1 cellular context compared by ENCODE assay signal in the genomic region with DNA sequence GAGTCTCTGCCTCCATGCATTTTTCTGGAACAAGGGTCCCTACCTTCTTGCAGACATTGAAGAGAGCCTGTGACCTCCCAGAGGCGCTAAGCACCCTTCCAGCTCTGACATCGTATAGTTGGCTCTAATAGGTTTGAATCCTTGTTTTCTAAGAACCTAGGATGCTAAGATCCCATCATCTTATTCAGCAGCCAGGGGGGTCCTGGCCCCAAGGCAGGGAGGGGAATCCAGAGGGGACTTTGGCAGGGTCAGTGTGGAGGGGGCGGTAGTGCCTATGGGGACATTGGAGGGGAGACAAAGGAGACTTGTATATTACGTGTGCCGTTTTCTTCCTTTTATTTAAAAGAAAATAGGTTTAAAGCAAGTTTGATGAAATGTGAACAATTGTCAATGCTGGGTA.
TF ChIP-seq lines count a peak whose summit lies in the region.

No MANE protein-coding gene starts in this region.

TF ChIP-seq in GM23338, 12 proteins besides CTCF, POLR2A, EP300 and RAD21 (continued from another document):
- TF ChIP-seq, protein P1, sequence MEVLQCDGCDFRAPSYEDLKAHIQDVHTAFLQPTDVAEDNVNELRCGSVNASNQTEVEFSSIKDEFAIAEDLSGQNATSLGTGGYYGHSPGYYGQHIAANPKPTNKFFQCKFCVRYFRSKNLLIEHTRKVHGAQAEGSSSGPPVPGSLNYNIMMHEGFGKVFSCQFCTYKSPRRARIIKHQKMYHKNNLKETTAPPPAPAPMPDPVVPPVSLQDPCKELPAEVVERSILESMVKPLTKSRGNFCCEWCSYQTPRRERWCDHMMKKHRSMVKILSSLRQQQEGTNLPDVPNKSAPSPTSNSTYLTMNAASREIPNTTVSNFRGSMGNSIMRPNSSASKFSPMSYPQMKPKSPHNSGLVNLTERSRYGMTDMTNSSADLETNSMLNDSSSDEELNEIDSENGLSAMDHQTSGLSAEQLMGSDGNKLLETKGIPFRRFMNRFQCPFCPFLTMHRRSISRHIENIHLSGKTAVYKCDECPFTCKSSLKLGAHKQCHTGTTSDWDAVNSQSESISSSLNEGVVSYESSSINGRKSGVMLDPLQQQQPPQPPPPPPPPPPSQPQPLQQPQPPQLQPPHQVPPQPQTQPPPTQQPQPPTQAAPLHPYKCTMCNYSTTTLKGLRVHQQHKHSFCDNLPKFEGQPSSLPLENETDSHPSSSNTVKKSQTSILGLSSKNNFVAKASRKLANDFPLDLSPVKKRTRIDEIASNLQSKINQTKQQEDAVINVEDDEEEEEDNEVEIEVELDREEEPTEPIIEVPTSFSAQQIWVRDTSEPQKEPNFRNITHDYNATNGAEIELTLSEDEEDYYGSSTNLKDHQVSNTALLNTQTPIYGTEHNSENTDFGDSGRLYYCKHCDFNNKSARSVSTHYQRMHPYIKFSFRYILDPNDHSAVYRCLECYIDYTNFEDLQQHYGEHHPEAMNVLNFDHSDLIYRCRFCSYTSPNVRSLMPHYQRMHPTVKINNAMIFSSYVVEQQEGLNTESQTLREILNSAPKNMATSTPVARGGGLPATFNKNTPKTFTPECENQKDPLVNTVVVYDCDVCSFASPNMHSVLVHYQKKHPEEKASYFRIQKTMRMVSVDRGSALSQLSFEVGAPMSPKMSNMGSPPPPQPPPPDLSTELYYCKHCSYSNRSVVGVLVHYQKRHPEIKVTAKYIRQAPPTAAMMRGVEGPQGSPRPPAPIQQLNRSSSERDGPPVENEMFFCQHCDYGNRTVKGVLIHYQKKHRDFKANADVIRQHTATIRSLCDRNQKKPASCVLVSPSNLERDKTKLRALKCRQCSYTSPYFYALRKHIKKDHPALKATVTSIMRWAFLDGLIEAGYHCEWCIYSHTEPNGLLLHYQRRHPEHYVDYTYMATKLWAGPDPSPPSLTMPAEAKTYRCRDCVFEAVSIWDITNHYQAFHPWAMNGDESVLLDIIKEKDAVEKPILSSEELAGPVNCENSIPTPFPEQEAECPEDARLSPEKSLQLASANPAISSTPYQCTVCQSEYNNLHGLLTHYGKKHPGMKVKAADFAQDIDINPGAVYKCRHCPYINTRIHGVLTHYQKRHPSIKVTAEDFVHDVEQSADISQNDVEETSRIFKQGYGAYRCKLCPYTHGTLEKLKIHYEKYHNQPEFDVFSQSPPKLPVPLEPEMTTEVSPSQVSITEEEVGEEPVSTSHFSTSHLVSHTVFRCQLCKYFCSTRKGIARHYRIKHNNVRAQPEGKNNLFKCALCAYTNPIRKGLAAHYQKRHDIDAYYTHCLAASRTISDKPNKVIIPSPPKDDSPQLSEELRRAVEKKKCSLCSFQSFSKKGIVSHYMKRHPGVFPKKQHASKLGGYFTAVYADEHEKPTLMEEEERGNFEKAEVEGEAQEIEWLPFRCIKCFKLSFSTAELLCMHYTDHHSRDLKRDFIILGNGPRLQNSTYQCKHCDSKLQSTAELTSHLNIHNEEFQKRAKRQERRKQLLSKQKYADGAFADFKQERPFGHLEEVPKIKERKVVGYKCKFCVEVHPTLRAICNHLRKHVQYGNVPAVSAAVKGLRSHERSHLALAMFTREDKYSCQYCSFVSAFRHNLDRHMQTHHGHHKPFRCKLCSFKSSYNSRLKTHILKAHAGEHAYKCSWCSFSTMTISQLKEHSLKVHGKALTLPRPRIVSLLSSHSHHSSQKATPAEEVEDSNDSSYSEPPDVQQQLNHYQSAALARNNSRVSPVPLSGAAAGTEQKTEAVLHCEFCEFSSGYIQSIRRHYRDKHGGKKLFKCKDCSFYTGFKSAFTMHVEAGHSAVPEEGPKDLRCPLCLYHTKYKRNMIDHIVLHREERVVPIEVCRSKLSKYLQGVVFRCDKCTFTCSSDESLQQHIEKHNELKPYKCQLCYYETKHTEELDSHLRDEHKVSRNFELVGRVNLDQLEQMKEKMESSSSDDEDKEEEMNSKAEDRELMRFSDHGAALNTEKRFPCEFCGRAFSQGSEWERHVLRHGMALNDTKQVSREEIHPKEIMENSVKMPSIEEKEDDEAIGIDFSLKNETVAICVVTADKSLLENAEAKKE (CRISPR knock-in tag; IDR thresholded peaks at IDR 0.05), result no peak
- no peak for TF ChIP-seq CREB1 (CRISPR knock-in tag; IDR thresholded peaks at IDR 0.05; ENCODE audit: low read depth)
- TF ChIP-seq POLR2AphosphoS5 (IDR thresholded peaks at IDR 0.05; ENCODE audit: low read depth), result no peak
- TF ChIP-seq EZH2phosphoT487 (IDR thresholded peaks at IDR 0.05; ENCODE audit: unreplicated experiment), result no peak
- no peak for TF ChIP-seq STAT1 (IDR thresholded peaks at IDR 0.05; ENCODE audit: unreplicated experiment)
